In the genomic region with DNA sequence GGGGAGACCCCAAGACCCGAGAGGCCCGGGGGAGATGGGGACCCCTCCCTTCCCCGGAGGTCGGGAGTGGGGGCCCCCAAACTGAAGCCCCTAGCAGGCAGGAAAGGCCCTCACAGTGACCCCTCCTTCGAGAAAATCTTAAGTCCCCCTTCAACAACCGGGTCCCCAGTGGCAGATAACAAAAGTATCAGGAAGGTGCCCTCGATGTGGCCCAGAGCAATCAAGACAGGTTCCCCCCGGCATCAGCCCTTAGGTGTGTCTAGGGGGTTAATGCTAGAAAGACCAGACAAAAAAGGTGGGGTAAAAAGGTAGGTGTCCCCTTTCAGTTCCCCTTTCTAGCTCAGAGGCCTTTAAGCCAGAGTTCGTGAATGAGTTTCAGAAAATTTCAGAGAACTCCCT, we compare ENCODE assay signal across 8 cellular contexts. TPM values are rescaled to one million over a fixed set of nuclear protein-coding genes. Genes with fewer than 3 reads are reported as not detected.
DNase-seq lines count a peak whose midpoint lies in the region; ATAC-seq and TF ChIP-seq lines count a peak whose summit lies in the region.

No MANE protein-coding gene starts in this region.

- H3K36me3 ChIP-seq in Panc1 (ENCODE audit: control insufficient read depth, insufficient read depth, low read length) (no peaks in the 10 kb centered on the region), endodermal cell (ENCODE audit: control insufficient read depth, insufficient read depth, low read length) (no peaks in the 10 kb centered on the region), trophoblast cell (ENCODE audit: control insufficient read depth in 1 of 2, insufficient read depth in 2 of 2, low read length in 2 of 2) (no peaks in the 10 kb centered on the region)

- H2BK12ac ChIP-seq in trophoblast cell (ENCODE audit: low read length): no peak overlapping the region

- CTCF ChIA-PET in Panc1 (lab: Charles Lee): interaction anchor here (0.9 kb wide), 1 partner anchor 8 kb away, joined by 4 read pairs; no protein-coding TSS in a partner anchor

- POLR2A ChIA-PET in Panc1 (lab: Charles Lee): interaction anchor here (0.7 kb wide), 1 partner anchor 35 kb away, joined by 9 read pairs; no protein-coding TSS in a partner anchor

- TF ChIP-seq CTCF in Panc1 (IDR thresholded peaks at IDR 0.05): no peak
- no peak for TF ChIP-seq CTCF in endodermal cell (conservative IDR thresholded peaks at IDR 0.05)

- no peaks in the 10 kb centered on the region for H3K9me3 Mint-ChIP-seq in endodermal cell

- peak overlapping the region; percentile 25 for H3K18ac ChIP-seq in trophoblast cell (ENCODE audit: low read length)

- intact Hi-C loops in Panc1 (cut with micrococcal nuclease; ENCODE audit: unreplicated experiment): no loop called here

- peak overlapping the region; percentile 35 for H2AFZ ChIP-seq in trophoblast cell (ENCODE audit: insufficient read depth, low read length, poor library complexity)

- no peaks in the 10 kb centered on the region for H3K9me3 ChIP-seq in Panc1 (ENCODE audit: control insufficient read depth, insufficient read depth, low read depth, low read length)
- no peaks in the 10 kb centered on the region for H3K9me3 ChIP-seq in endodermal cell (ENCODE audit: control insufficient read depth, low read length)
- H3K9me3 ChIP-seq in trophoblast cell (ENCODE audit: insufficient read depth, low read depth, low read length): no peaks in the 10 kb centered on the region

- peaks cover 29% of the 10 kb centered on the region for H3K4me1 Mint-ChIP-seq in endodermal cell

- peak overlapping the region; percentile 80 for H3K27ac ChIP-seq in Panc1 (ENCODE audit: low read length)
- H3K27ac ChIP-seq in endodermal cell (ENCODE audit: low read depth, low read length): no peak overlapping the region
- no peak overlapping the region for H3K27ac ChIP-seq in trophoblast cell (ENCODE audit: low read depth, low read length)

- in situ Hi-C loops in Panc1 (cut with HindIII; ENCODE audit: low pct_unique_long_range_greater_than_20kb, low sequenced_read_pairs): no loop called here

- peak overlapping the region; percentile 58 for H4K8ac ChIP-seq in trophoblast cell (ENCODE audit: low read depth, low read length)

- BruUV-seq in Panc1 (replicated peaks; lab: Mats Ljungman, UMichigan): no TSS peak

- H4K12ac ChIP-seq in trophoblast cell (ENCODE audit: low read depth, low read length): no peak overlapping the region

- H2BK120ac ChIP-seq in trophoblast cell (ENCODE audit: insufficient read depth, low read length, poor library complexity): peak overlapping the region; percentile 28

- peaks cover 5% of the 10 kb centered on the region for H3K79me1 ChIP-seq in trophoblast cell (ENCODE audit: low read length)

- H3K4me3 ChIP-seq in Panc1 (ENCODE audit: low read depth in 2 of 2, low read length in 2 of 2): peak overlapping the region; percentile 66 to 73
- peak overlapping the region; percentile 78 for H3K4me3 ChIP-seq in endodermal cell (ENCODE audit: low read length)
- peak overlapping the region; percentile 79 for H3K4me3 ChIP-seq in trophoblast cell (ENCODE audit: low read depth, low read length)

- H3K9ac ChIP-seq in endodermal cell (ENCODE audit: extremely low read depth, low read length, poor library complexity, severe bottlenecking) (no peak overlapping the region), trophoblast cell (ENCODE audit: low read length) (peak overlapping the region; percentile 59)

- DNase-seq in GM19238 (ENCODE audit: insufficient read length, low spot score) (peak; percentile 67), Panc1 (ENCODE audit: low read depth, low spot score) (no peak), endodermal cell (no peak), trophoblast cell (no peak), glomerular visceral epithelial cell (ENCODE audit: extremely low spot score) (no peak)
- no peak for DNase-seq in stimulated activated naive CD4-positive, alpha-beta T cell treated with Interleukin-2 at 50 U/mL for 16 hours (lab: John Stamatoyannopoulos, UW)

- peak overlapping the region; percentile 74 for H3K4me2 ChIP-seq in trophoblast cell (ENCODE audit: low read length)

- H2AK5ac ChIP-seq in trophoblast cell (ENCODE audit: low read length): no peak overlapping the region

- H3K36me3 Mint-ChIP-seq in endodermal cell (ENCODE audit: low read depth): no peaks in the 10 kb centered on the region

- no peaks in the 10 kb centered on the region for H3K27me3 ChIP-seq in Panc1 (ENCODE audit: control insufficient read depth, insufficient read depth, low read length)
- no peaks in the 10 kb centered on the region for H3K27me3 ChIP-seq in endodermal cell (ENCODE audit: control insufficient read depth, insufficient read depth, low read length, poor library complexity, severe bottlenecking)
- no peaks in the 10 kb centered on the region for H3K27me3 ChIP-seq in trophoblast cell (ENCODE audit: insufficient read depth, low read length)

- WGBS in endodermal cell (ENCODE audit: insufficient coverage in 1 of 2, insufficient read length in 1 of 2), 2 experiments: 13 to 15% methylated on average over 5 to 9 of the region's 9 CpGs
- WGBS in trophoblast cell (ENCODE audit: extremely low coverage, insufficient coverage, insufficient read length): no CpG with 5 or more reads among the region's 9 CpGs

- H3K79me2 ChIP-seq in trophoblast cell (ENCODE audit: control insufficient read depth, insufficient read depth, low read length, poor library complexity): peaks cover 6% of the 10 kb centered on the region

- H3K27ac Mint-ChIP-seq in endodermal cell: peak overlapping the region; percentile 78

- H4K91ac ChIP-seq in trophoblast cell (ENCODE audit: low read depth, low read length): peak overlapping the region; percentile 50

- H3K4ac ChIP-seq in trophoblast cell (ENCODE audit: low read depth, low read length): no peak overlapping the region

- H3K14ac ChIP-seq in trophoblast cell (ENCODE audit: low read length): peak overlapping the region; percentile 8

- no peak overlapping the region for H3K23ac ChIP-seq in trophoblast cell (ENCODE audit: low read length)

- peak overlapping the region; percentile 66 for H3K4me3 Mint-ChIP-seq in endodermal cell

- ATAC-seq in Panc1 (peak; percentile 23), GM19395 (IDR thresholded peaks at IDR 0.05; ENCODE audit: unreplicated experiment) (no peak), HG03521 (IDR thresholded peaks at IDR 0.05; ENCODE audit: unreplicated experiment) (no peak)

- H3K27me3 Mint-ChIP-seq in endodermal cell (ENCODE audit: insufficient read depth): no peaks in the 10 kb centered on the region

- H3K4me1 ChIP-seq in Panc1 (ENCODE audit: control insufficient read depth, insufficient read depth, low read length): peaks cover 47% of the 10 kb centered on the region
- peaks cover 8% of the 10 kb centered on the region for H3K4me1 ChIP-seq in endodermal cell (ENCODE audit: control insufficient read depth, insufficient read depth, low read length)
- peaks cover 5 to 8% of the 10 kb centered on the region in 2 experiments for H3K4me1 ChIP-seq in trophoblast cell (ENCODE audit: control insufficient read depth in 1 of 2, insufficient read depth in 2 of 2, low read length in 2 of 2)

- H2BK5ac ChIP-seq in trophoblast cell (ENCODE audit: low read depth, low read length, poor library complexity): no peak overlapping the region

RNA-seq across cellular contexts. Expression of gene ECE1, which starts 0.3 kb away (rescaled TPM):
- total RNA-seq in Panc1 (2021; ENCODE audit: unreplicated experiment): 192 TPM
- polyA plus RNA-seq in Panc1 (2012; ENCODE audit: insufficient read length): 250 TPM
- 10 to 100 TPM; 47.8 to 57.9 TPM for total RNA-seq in endodermal cell
- polyA plus RNA-seq in endodermal cell (2013, experiment 1 of 2): 38.8 TPM
- 42.8 TPM for polyA plus RNA-seq in endodermal cell (2013, experiment 2 of 2)
- 50.0 and 52.3 TPM in 2 replicates for polyA plus RNA-seq in trophoblast cell (2013)
